In genomic region chr7:114930829-114931655, GRCh38 we compare ENCODE assay signal across 9 cellular contexts. TPM values are rescaled to one million over a fixed set of nuclear protein-coding genes. Genes with fewer than 3 reads are reported as not detected.
DNase-seq lines count a peak whose midpoint lies in the region; ATAC-seq and FAIRE-seq lines count a peak whose summit lies in the region.
"Had no signal": no experiment of that assay in that cellular context is flagged by ENCODE, and none has a peak within 500 bp of the region (broad histone marks: within the 10 kb centered on the region; RNA-seq: fewer than 3 reads in every experiment).

No MANE protein-coding gene starts in this region.

- no peaks in the 10 kb centered on the region for H3K36me3 Mint-ChIP-seq in CD4-positive, CD25-positive, alpha-beta regulatory T cell

- H3K27ac Mint-ChIP-seq in CD4-positive, CD25-positive, alpha-beta regulatory T cell = peak overlapping the region in 2 of 3 donors; percentile 70 to 80
- H3K27ac Mint-ChIP-seq: activated naive CD8-positive, alpha-beta T cell had no signal

- ATAC-seq in CD4-positive, CD25-positive, alpha-beta regulatory T cell (ENCODE audit: low read depth in 2 of 2) = peak; percentile 52 to 59
- peak; percentile 54 for ATAC-seq in GM21423 (IDR thresholded peaks at IDR 0.05; ENCODE audit: unreplicated experiment)
- peak; percentile 48 for ATAC-seq in HG03571 (IDR thresholded peaks at IDR 0.05; ENCODE audit: unreplicated experiment)

- no peaks in the 10 kb centered on the region for H3K27me3 Mint-ChIP-seq in CD4-positive, CD25-positive, alpha-beta regulatory T cell
- H3K27me3 Mint-ChIP-seq: activated naive CD8-positive, alpha-beta T cell had no signal

- FAIRE-seq in endometrium (lab: Jason Lieb, UNC) = peak; percentile 33

- H3K27ac ChIP-seq in CD4-positive, CD25-positive, alpha-beta regulatory T cell (ENCODE audit: insufficient read depth, low read length, poor library complexity, severe bottlenecking) = peak overlapping the region; percentile 73

- no peak overlapping the region for H3K4me3 Mint-ChIP-seq in CD4-positive, CD25-positive, alpha-beta regulatory T cell
- H3K4me3 Mint-ChIP-seq: activated naive CD8-positive, alpha-beta T cell had no signal

- H3K4me1 Mint-ChIP-seq in CD4-positive, CD25-positive, alpha-beta regulatory T cell = peaks cover 11 to 62% (median 31%) of the 10 kb centered on the region in 4 donors

- peaks cover 94% of the 10 kb centered on the region for H3K4me1 ChIP-seq in CD4-positive, CD25-positive, alpha-beta regulatory T cell (ENCODE audit: control insufficient read depth, insufficient read depth, low read length, poor library complexity, severe bottlenecking)

- H3K27me3 ChIP-seq in CD4-positive, CD25-positive, alpha-beta regulatory T cell (ENCODE audit: control insufficient read depth, insufficient read depth, low read length) = no peaks in the 10 kb centered on the region

- no peaks in the 10 kb centered on the region for H3K9me3 Mint-ChIP-seq in CD4-positive, CD25-positive, alpha-beta regulatory T cell

- peak in 1 of 3 donors; percentile 57 for DNase-seq in CD4-positive, CD25-positive, alpha-beta regulatory T cell
- DNase-seq in COLO668 (lab: John Stamatoyannopoulos, UW; ENCODE audit: unreplicated experiment) (no peak), NCI-H2171 (lab: John Stamatoyannopoulos, UW) (no peak), NCI-H1105 (lab: John Stamatoyannopoulos, UW) (no peak), DMS114 treated with DMSO at 0.1 percent for 48 hours (lab: John Stamatoyannopoulos, UW; ENCODE audit: unreplicated experiment) (no peak)

- no peaks in the 10 kb centered on the region for H3K9me3 ChIP-seq in CD4-positive, CD25-positive, alpha-beta regulatory T cell (ENCODE audit: control insufficient read depth in 2 of 2, low read length in 2 of 2)

- H3K36me3 ChIP-seq in CD4-positive, CD25-positive, alpha-beta regulatory T cell (ENCODE audit: control insufficient read depth, insufficient read depth, low read length) = no peaks in the 10 kb centered on the region

- H3K4me3 ChIP-seq in CD4-positive, CD25-positive, alpha-beta regulatory T cell (ENCODE audit: low read depth, low read length) = peak overlapping the region; percentile 87

RNA-seq across cellular contexts. Expression of gene MDFIC, which starts 9.1 kb away (rescaled TPM):
- 65.1 TPM for total RNA-seq in CD4-positive, CD25-positive, alpha-beta regulatory T cell
- polyA plus RNA-seq in CD4-positive, CD25-positive, alpha-beta regulatory T cell = 10 to 100 TPM; 68.5 to 99.9 (median 89.9) TPM
